18 cellular contexts compared by ENCODE assay signal in the genomic region with DNA sequence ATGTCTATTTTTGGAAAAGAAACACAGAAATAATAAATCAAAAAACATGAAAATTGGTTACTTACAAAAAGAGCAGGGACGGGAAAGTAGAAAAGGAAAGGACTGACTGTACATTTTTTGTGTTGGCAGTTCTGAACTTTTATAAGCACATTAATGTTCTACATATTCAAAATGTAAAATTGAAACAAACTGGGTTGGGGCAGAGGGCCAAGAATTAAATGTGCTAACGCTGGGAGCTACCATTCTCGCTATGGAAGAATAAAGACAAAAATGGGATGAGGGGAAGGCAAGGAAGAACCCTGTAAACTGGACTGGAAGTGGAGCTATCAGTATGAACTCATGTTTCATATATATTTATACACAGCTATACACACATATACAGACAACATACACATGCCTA. TPM values are rescaled to one million over a fixed set of nuclear protein-coding genes. Genes with fewer than 3 reads are reported as not detected.
DNase-seq lines count a peak whose midpoint lies in the region; ATAC-seq and TF ChIP-seq lines count a peak whose summit lies in the region.
"Had no signal": no experiment of that assay in that cellular context is flagged by ENCODE, and none has a peak within 500 bp of the region (broad histone marks: within the 10 kb centered on the region; RNA-seq: fewer than 3 reads in every experiment).

No MANE protein-coding gene starts in this region.

- no peak overlapping the region for H3K4me3 Mint-ChIP-seq in CD8-positive, alpha-beta T cell
- H3K4me3 Mint-ChIP-seq in IgD-negative memory B cell (peak overlapping the region in 2 of 4 donors; percentile 14 to 19), mesothelial cell of epicardium (no peak overlapping the region), nephron progenitor cell (no peak overlapping the region)
- H3K4me3 Mint-ChIP-seq in activated CD8-positive, alpha-beta T cell treated with anti-CD3 and anti-CD28 coated beads, Interleukin-2, amount 10 ng/mL, durations not matched to agents 7 days and 5 days = no peak overlapping the region
- H3K4me3 Mint-ChIP-seq: CD4-positive, alpha-beta T cell had no signal

- CTCF ChIA-PET in CD8-positive, alpha-beta T cell (lab: Charles Lee) = no interaction called here
- CTCF ChIA-PET in activated CD8-positive, alpha-beta T cell treated with anti-CD3 and anti-CD28 coated beads, Interleukin-2, amount 10 ng/mL, durations not matched to agents 7 days and 5 days (lab: Charles Lee) = no interaction called here

- peaks cover 34% of the 10 kb centered on the region for H3K36me3 Mint-ChIP-seq in CD8-positive, alpha-beta T cell
- peaks cover 24% of the 10 kb centered on the region for H3K36me3 Mint-ChIP-seq in IgD-negative memory B cell
- H3K36me3 Mint-ChIP-seq in mesothelial cell of epicardium = peaks cover 50% of the 10 kb centered on the region
- H3K36me3 Mint-ChIP-seq in activated CD8-positive, alpha-beta T cell treated with anti-CD3 and anti-CD28 coated beads, Interleukin-2, amount 10 ng/mL, durations not matched to agents 7 days and 5 days (ENCODE audit: low read depth) = peaks cover 43% of the 10 kb centered on the region
- H3K36me3 Mint-ChIP-seq in nephron progenitor cell (ENCODE audit: low read depth) = peaks cover 71% of the 10 kb centered on the region

- TF ChIP-seq POLR2A in spleen (IDR thresholded peaks at IDR 0.05) = no peak

- no peak overlapping the region for H3K4me3 ChIP-seq in CD8-positive, alpha-beta T cell (ENCODE audit: low read depth, low read length)
- no peak overlapping the region for H3K4me3 ChIP-seq in spleen
- H3K4me3 ChIP-seq: GM23248, HAP-1 had no signal

- TF ChIP-seq CTCF in CD8-positive, alpha-beta T cell (IDR thresholded peaks at IDR 0.05) = no peak
- TF ChIP-seq CTCF in mesothelial cell of epicardium (IDR thresholded peaks at IDR 0.05; ENCODE audit: unreplicated experiment) (no peak), spleen (IDR thresholded peaks at IDR 0.05 in 8 of 11, conservative IDR thresholded peaks at IDR 0.05 in 3 of 11) (no peak), nephron progenitor cell (IDR thresholded peaks at IDR 0.05) (no peak)

- peaks cover 20% of the 10 kb centered on the region for H3K9me3 Mint-ChIP-seq in CD8-positive, alpha-beta T cell
- H3K9me3 Mint-ChIP-seq in IgD-negative memory B cell (peaks cover 5 to 35% (median 17%) of the 10 kb centered on the region in 3 donors), mesothelial cell of epicardium (peaks cover 53% of the 10 kb centered on the region), nephron progenitor cell (peaks cover 67% of the 10 kb centered on the region)
- H3K9me3 Mint-ChIP-seq in activated CD8-positive, alpha-beta T cell treated with anti-CD3 and anti-CD28 coated beads, Interleukin-2, amount 10 ng/mL, durations not matched to agents 7 days and 5 days (ENCODE audit: insufficient read depth) = peaks cover 33% of the 10 kb centered on the region

- intact Hi-C loops in CD8-positive, alpha-beta T cell (cut with DNase I, micrococcal nuclease) = no loop called here
- intact Hi-C loops in spleen (cut with DNase I; ENCODE audit: low total_unique reads) = no loop called here

- H3K4me1 Mint-ChIP-seq in CD8-positive, alpha-beta T cell (ENCODE audit: low read depth) = peaks cover 46% of the 10 kb centered on the region
- H3K4me1 Mint-ChIP-seq in IgD-negative memory B cell (peaks cover 49 to 56% (median 50%) of the 10 kb centered on the region in 3 donors), mesothelial cell of epicardium (peaks cover 4% of the 10 kb centered on the region), nephron progenitor cell (no peaks in the 10 kb centered on the region)
- H3K4me1 Mint-ChIP-seq in activated CD8-positive, alpha-beta T cell treated with anti-CD3 and anti-CD28 coated beads, Interleukin-2, amount 10 ng/mL, durations not matched to agents 7 days and 5 days (ENCODE audit: low read depth) = no peaks in the 10 kb centered on the region

- no peaks in the 10 kb centered on the region for H3K27me3 ChIP-seq in CD8-positive, alpha-beta T cell (ENCODE audit: insufficient read depth, low read length)
- no peaks in the 10 kb centered on the region for H3K27me3 ChIP-seq in spleen (replicated peaks in 1 of 7)

- 66 to 88% (median 81%) methylated on average over 3 of the region's 3 CpGs for WGBS in spleen, 5 donors

- H3K27ac Mint-ChIP-seq in CD8-positive, alpha-beta T cell = peak overlapping the region; percentile 8
- H3K27ac Mint-ChIP-seq in IgD-negative memory B cell = peak overlapping the region in 2 of 3 donors; percentile 50 to 60
- peak overlapping the region; percentile 18 for H3K27ac Mint-ChIP-seq in mesothelial cell of epicardium
- no peak overlapping the region for H3K27ac Mint-ChIP-seq in activated CD8-positive, alpha-beta T cell treated with anti-CD3 and anti-CD28 coated beads, Interleukin-2, amount 10 ng/mL, durations not matched to agents 7 days and 5 days
- H3K27ac Mint-ChIP-seq in nephron progenitor cell = no peak overlapping the region
- H3K27ac Mint-ChIP-seq: CD4-positive, alpha-beta T cell had no signal

- ATAC-seq in CD8-positive, alpha-beta T cell = no peak
- no peak for ATAC-seq in activated CD8-positive, alpha-beta T cell treated with anti-CD3 and anti-CD28 coated beads, Interleukin-2, amount 10 ng/mL, durations not matched to agents 7 days and 5 days

- no peaks in the 10 kb centered on the region for H3K36me3 ChIP-seq in CD8-positive, alpha-beta T cell (ENCODE audit: insufficient read depth, low read length)
- H3K36me3 ChIP-seq in spleen = peaks cover 0 to 7% (median 0%) of the 10 kb centered on the region in 6 donors
- H3K36me3 ChIP-seq: HAP-1 had no signal

- DNase-seq in CD8-positive, alpha-beta T cell = no peak
- no peak for DNase-seq in mesothelial cell of epicardium (ENCODE audit: low spot score in 2 of 2, unreplicated experiment in 2 of 2)
- DNase-seq in superior temporal gyrus (ENCODE audit: extremely low spot score) = peak; percentile 67
- DNase-seq in spleen = no peak
- no peak for DNase-seq in activated CD8-positive, alpha-beta T cell treated with anti-CD3 and anti-CD28 coated beads, Interleukin-2, amount 10 ng/mL, durations not matched to agents 7 days and 5 days
- no peak for DNase-seq in nephron progenitor cell
- DNase-seq: AML-193; CD4-positive, alpha-beta T cell; DMS153; DMS79; GDM1; GM23248; IMR-90; KBM-7 had no signal

- peaks cover under 1% of the 10 kb centered on the region for H3K4me1 ChIP-seq in CD8-positive, alpha-beta T cell (ENCODE audit: insufficient read depth, low read length)
- H3K4me1 ChIP-seq in spleen = peaks cover 0 to 38% (median 14%) of the 10 kb centered on the region in 6 donors
- H3K4me1 ChIP-seq: HAP-1 had no signal

- H3K27ac ChIP-seq in CD8-positive, alpha-beta T cell (ENCODE audit: low read depth, low read length) = no peak overlapping the region
- H3K27ac ChIP-seq in spleen = no peak overlapping the region
- H3K27ac ChIP-seq: C4-2B, GM23248, HL-60 had no signal

- peaks cover 5% of the 10 kb centered on the region for H3K9me3 ChIP-seq in CD8-positive, alpha-beta T cell (ENCODE audit: low read length)
- H3K9me3 ChIP-seq in spleen = peaks cover 6 to 44% (median 41%) of the 10 kb centered on the region in 8 donors
- H3K9me3 ChIP-seq: HAP-1 had no signal

- POLR2A ChIA-PET in CD8-positive, alpha-beta T cell (lab: Charles Lee) = no interaction called here
- POLR2A ChIA-PET in activated CD8-positive, alpha-beta T cell treated with anti-CD3 and anti-CD28 coated beads, Interleukin-2, amount 10 ng/mL, durations not matched to agents 7 days and 5 days (lab: Charles Lee) = no interaction called here

- H3K27me3 Mint-ChIP-seq in CD8-positive, alpha-beta T cell (ENCODE audit: low read depth) = no peaks in the 10 kb centered on the region
- no peaks in the 10 kb centered on the region for H3K27me3 Mint-ChIP-seq in IgD-negative memory B cell
- no peaks in the 10 kb centered on the region for H3K27me3 Mint-ChIP-seq in mesothelial cell of epicardium (ENCODE audit: low read depth)
- no peaks in the 10 kb centered on the region for H3K27me3 Mint-ChIP-seq in activated CD8-positive, alpha-beta T cell treated with anti-CD3 and anti-CD28 coated beads, Interleukin-2, amount 10 ng/mL, durations not matched to agents 7 days and 5 days (ENCODE audit: low read depth)
- no peaks in the 10 kb centered on the region for H3K27me3 Mint-ChIP-seq in nephron progenitor cell (ENCODE audit: low read depth, poor library complexity)
- H3K27me3 Mint-ChIP-seq: CD4-positive, alpha-beta T cell had no signal

RNA-seq across cellular contexts. Expression of gene ATP2B1, which starts 24.5 kb away (rescaled TPM):
- total RNA-seq in CD8-positive, alpha-beta T cell = 10 to 100 TPM; 90.5 to 95.5 TPM
- polyA plus RNA-seq in IgD-negative memory B cell = 102 TPM
- total RNA-seq in mesothelial cell of epicardium = 124 to 140 TPM (median 131 TPM) in 3 replicates
- 100 to 1,000 TPM in 2 of 7 donors, 10 to 100 TPM in 5; 64.2 to 130 (median 82.2) TPM for total RNA-seq in spleen
- 10 to 100 TPM; 13.2 to 17.1 (median 14.0) TPM for polyA plus RNA-seq in spleen
- total RNA-seq in activated CD8-positive, alpha-beta T cell treated with anti-CD3 and anti-CD28 coated beads, Interleukin-2, amount 10 ng/mL, durations not matched to agents 7 days and 5 days = 10 to 100 TPM; 25.3 to 26.5 TPM

Comparison
In these comparisons a context has a peak if more than half of its experiments do, and no peak if none do; other contexts are left out.
1. H3K27ac Mint-ChIP-seq: peak in CD8-positive, alpha-beta T cell (single experiment), IgD-negative memory B cell (2 of 3) and mesothelial cell of epicardium (single experiment); none in activated CD8-positive, alpha-beta T cell treated with anti-CD3 and anti-CD28 coated beads, Interleukin-2, amount 10 ng/mL, durations not matched to agents 7 days and 5 days (single experiment) and nephron progenitor cell (single experiment).